ENCODE assay signal across 27 cellular contexts in the genomic region with DNA sequence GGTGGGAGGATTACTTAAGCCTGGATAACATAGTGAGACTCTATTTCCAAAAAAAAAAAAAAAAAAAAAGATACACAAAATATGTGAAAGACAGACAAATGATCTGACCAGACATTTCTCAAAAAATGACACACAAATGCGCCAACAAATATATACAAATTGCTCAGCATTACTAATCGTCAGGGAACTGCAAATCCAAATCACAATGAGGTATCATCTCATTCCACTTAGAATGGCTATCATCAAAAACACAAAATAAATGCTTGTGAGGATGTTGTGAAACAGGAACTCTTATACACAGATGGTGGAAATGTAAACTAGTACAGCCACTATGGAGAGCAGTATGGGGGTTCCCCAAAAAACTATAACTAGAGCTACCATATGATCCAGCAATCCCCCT.
"Had no signal": no experiment of that assay in that cellular context is flagged by ENCODE, and none has a peak within 500 bp of the region (broad histone marks: within the 10 kb centered on the region; RNA-seq: fewer than 3 reads in every experiment).

No MANE protein-coding gene starts in this region.

- H3K27ac ChIP-seq: SK-N-MC had no signal

- ATAC-seq: activated CD8-positive, alpha-beta T cell treated with anti-CD3 and anti-CD28 coated beads for 36 hours; activated T-cell treated with anti-CD3 and anti-CD28 coated beads, Interleukin-2, amount 50 U/mL, for 72 hours; activated T-helper 17 cell treated with anti-CD3 and anti-CD28 coated beads, Interleukin-2, amount 50 U/mL, for 72 hours had no signal

- FAIRE-seq: TTC549 had no signal

- DNase-seq: activated CD4-positive, alpha-beta T cell treated with anti-CD3 and anti-CD28 coated beads, Interleukin-2, amount 10 ng/mL, durations not matched to agents 24 days and 14 days; activated CD4-positive, alpha-beta T cell treated with anti-CD3 and anti-CD28 coated beads, Interleukin-2, amount 50 U/mL, for 4 hours; activated CD8-positive, alpha-beta T cell treated with anti-CD3 and anti-CD28 coated beads for 36 hours; activated effector memory CD4-positive, alpha-beta T cell treated with anti-CD3 and anti-CD28 coated beads, Interleukin-2, amount 50 U/mL, for 16 hours; activated naive CD4-positive, alpha-beta T cell; activated naive CD4-positive, alpha-beta T cell treated with anti-CD3 and anti-CD28 coated beads, Interleukin-2, amount 50 U/mL, for 16 hours; activated naive CD8-positive, alpha-beta T cell treated with anti-CD3 and anti-CD28 coated beads for 36 hours; activated T-cell treated with anti-CD3 and anti-CD28 coated beads, Interleukin-2, amount 50 U/mL, for 1 hour; activated T-cell treated with anti-CD3 and anti-CD28 coated beads, Interleukin-2, amount 50 U/mL, for 72 hours; amniotic stem cell; aorta; MM.1S; NCI-H1092 treated with DMSO at 0.1 percent for 48 hours; NCI-H1417; NCI-H146; NCI-H187; NCI-H2029 treated with DMSO at 0.1 percent for 48 hours; NCI-H2107; NCI-H2171; NCI-H510A; NCI-H526; NCI-H748 treated with DMSO at 0.1 percent for 48 hours; OCI-M1; Right ventricle myocardium superior had no signal

- H3K4me3 ChIP-seq: SK-N-MC had no signal
